In genomic region chr18:13471495-13471845, GRCh38 we compare ENCODE assay signal across 18 cellular contexts.
DNase-seq lines count a peak whose midpoint lies in the region; ATAC-seq lines count a peak whose summit lies in the region.
"Had no signal": no experiment of that assay in that cellular context is flagged by ENCODE, and none has a peak within 500 bp of the region (broad histone marks: within the 10 kb centered on the region; RNA-seq: fewer than 3 reads in every experiment).

No MANE protein-coding gene starts in this region.

- CTCF ChIA-PET in T-cell (lab: Charles Lee), result no interaction called here
- CTCF ChIA-PET in naive thymus-derived CD4-positive, alpha-beta T cell (lab: Charles Lee), result interaction anchor here (1.0 kb wide), 1 partner anchor 7 kb away, joined by 3 read pairs; no protein-coding TSS in a partner anchor

- H3K4me2 ChIP-seq in BLaER1, result no peak overlapping the region
- H3K4me2 ChIP-seq: SK-N-SH had no signal

- peaks cover 20% of the 10 kb centered on the region; the same call in 1 of the 2 replicates for H3K9me3 ChIP-seq in BLaER1
- H3K9me3 ChIP-seq in naive thymus-derived CD4-positive, alpha-beta T cell (ENCODE audit: control insufficient read depth in 2 of 3, low read length in 3 of 3), result no peaks in the 10 kb centered on the region
- H3K9me3 ChIP-seq: SK-N-SH, uterus had no signal

- peaks cover 0 to 15% (median under 1%) of the 10 kb centered on the region in 3 donors for H3K9me3 Mint-ChIP-seq in T-cell
- H3K9me3 Mint-ChIP-seq in naive thymus-derived CD4-positive, alpha-beta T cell, result peaks cover 2 to 18% (median 11%) of the 10 kb centered on the region in 11 donors
- peaks cover 5 to 8% of the 10 kb centered on the region in 2 donors for H3K9me3 Mint-ChIP-seq in stimulated activated naive B cell treated with anti-CD40 and anti-IgM and Interleukin-4, amounts not matched to agents 10 μg/mL and 1 μg/mL and 100 μg/mL, for 72 hours
- H3K9me3 Mint-ChIP-seq: effector memory CD8-positive, alpha-beta T cell had no signal

- no peaks in the 10 kb centered on the region for H3K27me3 ChIP-seq in BLaER1
- no peaks in the 10 kb centered on the region for H3K27me3 ChIP-seq in naive thymus-derived CD4-positive, alpha-beta T cell (ENCODE audit: control insufficient read depth in 2 of 2, insufficient read depth in 2 of 2, low read length in 2 of 2)
- H3K27me3 ChIP-seq: uterus had no signal

- peaks cover 37% of the 10 kb centered on the region; the same call in 1 of the 2 replicates for H4K20me1 ChIP-seq in BLaER1

- intact Hi-C loops in cardiac septum (cut with DNase I), result no loop called here
- intact Hi-C loops in naive thymus-derived CD4-positive, alpha-beta T cell (cut with micrococcal nuclease), result no loop called here

- H3K9ac ChIP-seq in BLaER1, result no peak overlapping the region
- H3K9ac ChIP-seq: SK-N-SH had no signal

- H3K4me1 Mint-ChIP-seq in T-cell, result peaks cover 46 to 68% (median 61%) of the 10 kb centered on the region in 3 donors
- peaks cover 41 to 76% (median 68%) of the 10 kb centered on the region in 7 donors for H3K4me1 Mint-ChIP-seq in naive thymus-derived CD4-positive, alpha-beta T cell
- H3K4me1 Mint-ChIP-seq in stimulated activated naive B cell treated with anti-CD40 and anti-IgM and Interleukin-4, amounts not matched to agents 10 μg/mL and 1 μg/mL and 100 μg/mL, for 72 hours, result peaks cover 7 to 38% of the 10 kb centered on the region in 2 donors

- peak overlapping the region; percentile 70 to 86 for H3K27ac Mint-ChIP-seq in T-cell
- peak overlapping the region in 8 of 9 donors; percentile 60 to 91 (median 76) for H3K27ac Mint-ChIP-seq in naive thymus-derived CD4-positive, alpha-beta T cell
- no peak overlapping the region for H3K27ac Mint-ChIP-seq in stimulated activated naive B cell treated with anti-CD40 and anti-IgM and Interleukin-4, amounts not matched to agents 10 μg/mL and 1 μg/mL and 100 μg/mL, for 72 hours

- H3K4me1 ChIP-seq in BLaER1, result peaks cover 66% of the 10 kb centered on the region
- peaks cover 0 to 2% of the 10 kb centered on the region in 2 donors for H3K4me1 ChIP-seq in naive thymus-derived CD4-positive, alpha-beta T cell (ENCODE audit: control insufficient read depth in 2 of 2, insufficient read depth in 2 of 2, low read length in 2 of 2)
- H3K4me1 ChIP-seq: uterus had no signal

- POLR2A ChIA-PET in T-cell (lab: Charles Lee), result no interaction called here
- POLR2A ChIA-PET in naive thymus-derived CD4-positive, alpha-beta T cell (lab: Charles Lee), result interaction anchor here (0.8 kb wide), 1 partner anchor 9 kb away, joined by 3 read pairs; no protein-coding TSS in a partner anchor

- H3K27ac ChIP-seq in BLaER1, result peak overlapping the region; percentile 72
- no peak overlapping the region for H3K27ac ChIP-seq in naive thymus-derived CD4-positive, alpha-beta T cell (ENCODE audit: low read depth, low read length)
- H3K27ac ChIP-seq: uterus had no signal

- H3K4me3 Mint-ChIP-seq in T-cell, result no peak overlapping the region
- peak overlapping the region in 2 of 10 donors; percentile 23 to 27 for H3K4me3 Mint-ChIP-seq in naive thymus-derived CD4-positive, alpha-beta T cell
- no peak overlapping the region for H3K4me3 Mint-ChIP-seq in stimulated activated naive B cell treated with anti-CD40 and anti-IgM and Interleukin-4, amounts not matched to agents 10 μg/mL and 1 μg/mL and 100 μg/mL, for 72 hours
- H3K4me3 Mint-ChIP-seq: effector memory CD8-positive, alpha-beta T cell had no signal

- H3K36me3 Mint-ChIP-seq in T-cell, result peaks cover 56% of the 10 kb centered on the region
- peaks cover 19 to 62% (median 43%) of the 10 kb centered on the region in 5 donors for H3K36me3 Mint-ChIP-seq in naive thymus-derived CD4-positive, alpha-beta T cell
- H3K36me3 Mint-ChIP-seq in stimulated activated naive B cell treated with anti-CD40 and anti-IgM and Interleukin-4, amounts not matched to agents 10 μg/mL and 1 μg/mL and 100 μg/mL, for 72 hours, result peaks cover 38 to 56% of the 10 kb centered on the region in 2 donors

- no peaks in the 10 kb centered on the region for H3K27me3 Mint-ChIP-seq in T-cell
- H3K27me3 Mint-ChIP-seq in naive thymus-derived CD4-positive, alpha-beta T cell, result no peaks in the 10 kb centered on the region
- no peaks in the 10 kb centered on the region for H3K27me3 Mint-ChIP-seq in stimulated activated naive B cell treated with anti-CD40 and anti-IgM and Interleukin-4, amounts not matched to agents 10 μg/mL and 1 μg/mL and 100 μg/mL, for 72 hours
- H3K27me3 Mint-ChIP-seq: effector memory CD8-positive, alpha-beta T cell had no signal

- H3K36me3 ChIP-seq in BLaER1, result peaks cover 68% of the 10 kb centered on the region
- peaks cover 0 to 20% (median 0%) of the 10 kb centered on the region in 3 experiments for H3K36me3 ChIP-seq in naive thymus-derived CD4-positive, alpha-beta T cell (ENCODE audit: control insufficient read depth in 2 of 3, insufficient read depth in 3 of 3, low read length in 3 of 3)
- H3K36me3 ChIP-seq: uterus had no signal

- H3K4me3 ChIP-seq in BLaER1, result no peak overlapping the region
- H3K4me3 ChIP-seq in naive thymus-derived CD4-positive, alpha-beta T cell (ENCODE audit: low read length), result no peak overlapping the region
- H3K4me3 ChIP-seq: skin epidermis, uterus had no signal

- DNase-seq in T-cell (no peak), cardiac septum (ENCODE audit: low spot score) (peak; percentile 39), NOMO-1 treated with DMSO at 0.1 percent for 48 hours (lab: John Stamatoyannopoulos, UW; ENCODE audit: unreplicated experiment) (no peak), NCI-H69 (lab: John Stamatoyannopoulos, UW) (no peak)
- no peak for DNase-seq in naive thymus-derived CD4-positive, alpha-beta T cell
- no peak for DNase-seq in stimulated activated naive B cell treated with anti-CD40 and anti-IgM and Interleukin-4, amounts not matched to agents 10 μg/mL and 1 μg/mL and 100 μg/mL, for 72 hours
- DNase-seq: ACHN; activated CD4-positive, CD25-positive, alpha-beta regulatory T cell treated with anti-CD3 and anti-CD28 coated beads, Interleukin-2, amount 50 U/mL, for 72 hours; amniotic stem cell; DMS53; effector memory CD8-positive, alpha-beta T cell; glutamatergic neuron; SK-N-SH; stimulated activated CD4-positive, alpha-beta T cell treated with anti-CD3 and anti-CD28 coated beads, Interleukin-4, amount 100 ng/mL, for 4 hours; uterus had no signal

- ATAC-seq in T-cell (replicated peaks in 1 of 4), result no peak
- ATAC-seq in naive thymus-derived CD4-positive, alpha-beta T cell, result no peak
- ATAC-seq in stimulated activated naive B cell treated with anti-CD40 and anti-IgM and Interleukin-4, amounts not matched to agents 10 μg/mL and 1 μg/mL and 100 μg/mL, for 72 hours (replicated peaks), result no peak
- ATAC-seq in GM21390 (IDR thresholded peaks at IDR 0.05; ENCODE audit: unreplicated experiment), result no peak
- ATAC-seq: effector memory CD8-positive, alpha-beta T cell had no signal
